Comparison of ENCODE assay signal across 9 cellular contexts in the genomic region with DNA sequence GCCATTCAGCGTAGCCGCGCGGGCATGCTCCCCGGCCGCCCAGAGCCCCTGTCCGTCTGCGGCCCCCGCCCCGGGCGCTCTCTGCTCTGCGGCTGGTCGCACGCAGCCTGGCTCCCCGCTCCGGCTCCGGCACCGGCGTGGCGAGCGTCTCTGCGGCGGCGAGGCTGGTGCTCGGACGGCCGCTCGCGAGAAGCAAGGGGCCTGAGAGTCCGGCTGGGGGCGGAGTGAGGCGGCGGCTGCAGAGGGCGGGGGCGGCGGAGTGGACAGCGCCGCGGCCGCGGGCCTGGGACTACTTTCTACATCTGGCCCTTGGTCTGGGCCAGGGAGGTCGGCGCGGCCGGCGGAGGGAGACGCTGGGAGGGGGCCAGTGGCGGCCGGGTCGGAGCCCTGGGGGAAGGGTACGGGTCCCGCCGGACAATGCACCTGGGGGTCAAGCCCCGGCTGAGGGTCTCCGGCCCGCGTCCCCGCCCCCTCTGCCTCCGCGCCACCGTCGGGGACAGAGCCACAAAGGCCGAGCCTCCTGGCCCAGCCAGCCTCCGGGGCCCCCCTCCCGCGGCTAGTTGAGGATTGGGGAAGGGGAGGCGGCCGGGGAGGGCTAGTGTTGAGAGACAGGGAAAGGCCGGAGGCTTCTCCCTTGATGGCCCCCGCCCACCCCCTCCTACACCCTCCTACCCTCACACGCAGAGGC. TPM values are rescaled to one million over a fixed set of nuclear protein-coding genes. Genes with fewer than 3 reads are reported as not detected.
DNase-seq lines count a peak whose midpoint lies in the region; ATAC-seq, FAIRE-seq and TF ChIP-seq lines count a peak whose summit lies in the region.
"Had no signal": no experiment of that assay in that cellular context is flagged by ENCODE, and none has a peak within 500 bp of the region (broad histone marks: within the 10 kb centered on the region; RNA-seq: fewer than 3 reads in every experiment).

A gene with protein sequence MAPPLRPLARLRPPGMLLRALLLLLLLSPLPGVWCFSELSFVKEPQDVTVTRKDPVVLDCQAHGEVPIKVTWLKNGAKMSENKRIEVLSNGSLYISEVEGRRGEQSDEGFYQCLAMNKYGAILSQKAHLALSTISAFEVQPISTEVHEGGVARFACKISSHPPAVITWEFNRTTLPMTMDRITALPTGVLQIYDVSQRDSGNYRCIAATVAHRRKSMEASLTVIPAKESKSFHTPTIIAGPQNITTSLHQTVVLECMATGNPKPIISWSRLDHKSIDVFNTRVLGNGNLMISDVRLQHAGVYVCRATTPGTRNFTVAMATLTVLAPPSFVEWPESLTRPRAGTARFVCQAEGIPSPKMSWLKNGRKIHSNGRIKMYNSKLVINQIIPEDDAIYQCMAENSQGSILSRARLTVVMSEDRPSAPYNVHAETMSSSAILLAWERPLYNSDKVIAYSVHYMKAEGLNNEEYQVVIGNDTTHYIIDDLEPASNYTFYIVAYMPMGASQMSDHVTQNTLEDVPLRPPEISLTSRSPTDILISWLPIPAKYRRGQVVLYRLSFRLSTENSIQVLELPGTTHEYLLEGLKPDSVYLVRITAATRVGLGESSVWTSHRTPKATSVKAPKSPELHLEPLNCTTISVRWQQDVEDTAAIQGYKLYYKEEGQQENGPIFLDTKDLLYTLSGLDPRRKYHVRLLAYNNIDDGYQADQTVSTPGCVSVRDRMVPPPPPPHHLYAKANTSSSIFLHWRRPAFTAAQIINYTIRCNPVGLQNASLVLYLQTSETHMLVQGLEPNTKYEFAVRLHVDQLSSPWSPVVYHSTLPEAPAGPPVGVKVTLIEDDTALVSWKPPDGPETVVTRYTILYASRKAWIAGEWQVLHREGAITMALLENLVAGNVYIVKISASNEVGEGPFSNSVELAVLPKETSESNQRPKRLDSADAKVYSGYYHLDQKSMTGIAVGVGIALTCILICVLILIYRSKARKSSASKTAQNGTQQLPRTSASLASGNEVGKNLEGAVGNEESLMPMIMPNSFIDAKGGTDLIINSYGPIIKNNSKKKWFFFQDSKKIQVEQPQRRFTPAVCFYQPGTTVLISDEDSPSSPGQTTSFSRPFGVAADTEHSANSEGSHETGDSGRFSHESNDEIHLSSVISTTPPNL (minus strand): TSS at position 226 of the 688 bp plus-strand sequence. CDS start 221 bp downstream, at position 5.

- H3K4me1 ChIP-seq in A673 (ENCODE audit: insufficient read depth, low read length, poor library complexity, severe bottlenecking) (peaks cover 32% of the 10 kb centered on the region), Panc1 (ENCODE audit: control insufficient read depth, insufficient read depth, low read length) (peaks cover 13% of the 10 kb centered on the region), liver (ENCODE audit: control insufficient read depth in 4 of 4, insufficient read depth in 4 of 4, low read length in 3 of 4) (peaks cover 11 to 23% (median 13%) of the 10 kb centered on the region in 4 donors), stomach smooth muscle (ENCODE audit: control insufficient read depth, insufficient read depth, low read length) (peaks cover 6% of the 10 kb centered on the region)

- no peaks in the 10 kb centered on the region for H3K9me3 ChIP-seq in A673 (ENCODE audit: low read depth, low read length, poor library complexity, severe bottlenecking)
- H3K9me3 ChIP-seq in Panc1 (ENCODE audit: control insufficient read depth, insufficient read depth, low read depth, low read length): no peaks in the 10 kb centered on the region
- no peaks in the 10 kb centered on the region for H3K9me3 ChIP-seq in liver (ENCODE audit: control insufficient read depth in 4 of 4, low read length in 3 of 4)
- no peaks in the 10 kb centered on the region for H3K9me3 ChIP-seq in stomach smooth muscle (ENCODE audit: control insufficient read depth in 2 of 2, low read length in 2 of 2)

- WGBS in liver: 2% methylated on average over 71 of the region's 71 CpGs

- no peak for DNase-seq in A673 (ENCODE audit: low spot score)
- DNase-seq in GM12891 (ENCODE audit: insufficient read length, low spot score): peak; percentile 41
- no peak for DNase-seq in Panc1 (ENCODE audit: low read depth, low spot score)
- peak; percentile 9 to 85 for DNase-seq in dermis microvascular lymphatic vessel endothelial cell (ENCODE audit: low read depth in 2 of 2)
- no peak for DNase-seq in middle frontal gyrus (ENCODE audit: extremely low spot score, low spot score)

- no peaks in the 10 kb centered on the region for H3K36me3 ChIP-seq in A673 (ENCODE audit: insufficient read depth, low read length, poor library complexity, severe bottlenecking)
- no peaks in the 10 kb centered on the region for H3K36me3 ChIP-seq in Panc1 (ENCODE audit: control insufficient read depth, insufficient read depth, low read length)
- H3K36me3 ChIP-seq in liver (ENCODE audit: control insufficient read depth in 4 of 4, insufficient read depth in 3 of 4, low read depth in 1 of 4, low read length in 3 of 4): no peaks in the 10 kb centered on the region
- no peaks in the 10 kb centered on the region for H3K36me3 ChIP-seq in stomach smooth muscle (ENCODE audit: control insufficient read depth in 2 of 2, insufficient read depth in 2 of 2, low read length in 2 of 2)

- POLR2A ChIA-PET in A673 (lab: Charles Lee; ENCODE audit: low non-redundant PET) (no interaction called here), Panc1 (lab: Charles Lee) (no interaction called here)

- TF ChIP-seq POLR2A in GM12891 (IDR thresholded peaks at IDR 0.05; ENCODE audit: low read depth, low read length): no peak

- TF ChIP-seq CTCF in A673 (conservative IDR thresholded peaks at IDR 0.05; ENCODE audit: low read depth, low read length) (no peak), Panc1 (IDR thresholded peaks at IDR 0.05) (no peak), liver (IDR thresholded peaks at IDR 0.05; ENCODE audit: low read depth, low read length, missing input control) (no peak)

- TF ChIP-seq RAD21 in liver (IDR thresholded peaks at IDR 0.05): no peak

- peak within 1 kb of the TSS; percentile 42 for H3K4me3 ChIP-seq in A673 (ENCODE audit: low read depth, low read length, poor library complexity, severe bottlenecking)
- peak within 1 kb of the TSS; percentile 64 to 89 for H3K4me3 ChIP-seq in Panc1 (ENCODE audit: low read depth in 2 of 2, low read length in 2 of 2)
- peak within 1 kb of the TSS; percentile 26 to 65 (median 62) for H3K4me3 ChIP-seq in liver (ENCODE audit: low read depth in 1 of 3, low read length in 3 of 3)
- peak within 1 kb of the TSS; percentile 90 for H3K4me3 ChIP-seq in stomach smooth muscle (ENCODE audit: low read length in 2 of 2)

- FAIRE-seq in GM12891 (lab: Jason Lieb, UNC): no peak

- intact Hi-C loops in A673 (cut with micrococcal nuclease; ENCODE audit: unreplicated experiment): loop anchor here (2.0 to 5.0 kb wide), 2 partner anchors 32 to 91 kb away; no protein-coding TSS in a partner anchor
- intact Hi-C loops in Panc1 (cut with micrococcal nuclease; ENCODE audit: unreplicated experiment): no loop called here

- ATAC-seq in Panc1 (peak; percentile 98), GM19395 (IDR thresholded peaks at IDR 0.05; ENCODE audit: unreplicated experiment) (no peak)
- ATAC-seq: HCT116 had no signal

- H3K9ac ChIP-seq in liver (ENCODE audit: low read depth in 1 of 2, low read length in 2 of 2) (peak within 1 kb of the TSS in 1 of 2 donors; percentile 7), stomach smooth muscle (ENCODE audit: low read length in 2 of 2) (peak within 1 kb of the TSS; percentile 76 to 79)

- peaks cover 82% of the 10 kb centered on the region for H3K27me3 ChIP-seq in A673 (replicated peaks; ENCODE audit: insufficient read depth, low read depth, low read length, poor library complexity)
- no peaks in the 10 kb centered on the region for H3K27me3 ChIP-seq in Panc1 (ENCODE audit: control insufficient read depth, insufficient read depth, low read length)
- peaks cover 0 to 17% (median 7%) of the 10 kb centered on the region in 4 donors for H3K27me3 ChIP-seq in liver (ENCODE audit: control insufficient read depth in 4 of 4, insufficient read depth in 4 of 4, low read length in 3 of 4)
- H3K27me3 ChIP-seq in stomach smooth muscle (ENCODE audit: control insufficient read depth in 1 of 2, insufficient read depth in 2 of 2, low read length in 2 of 2): no peaks in the 10 kb centered on the region

- CTCF ChIA-PET in A673 (lab: Charles Lee) (no interaction called here), Panc1 (lab: Charles Lee) (no interaction called here)

- H3K27ac ChIP-seq in A673 (ENCODE audit: low read depth, low read length, poor library complexity, severe bottlenecking): no peak within 1 kb of the TSS
- H3K27ac ChIP-seq in Panc1 (ENCODE audit: low read length): peak within 1 kb of the TSS; percentile 82
- H3K27ac ChIP-seq in liver (ENCODE audit: low read depth in 1 of 2, low read length in 2 of 2): peak within 1 kb of the TSS in 1 of 2 donors; percentile 12
- H3K27ac ChIP-seq in stomach smooth muscle (ENCODE audit: low read length): peak within 1 kb of the TSS; percentile 55

- in situ Hi-C loops in Panc1 (cut with HindIII; ENCODE audit: low pct_unique_long_range_greater_than_20kb, low sequenced_read_pairs): no loop called here

- BruUV-seq in A673 (replicated peaks; lab: Mats Ljungman, UMichigan): no TSS peak
- BruUV-seq in Panc1 (replicated peaks; lab: Mats Ljungman, UMichigan): no TSS peak

TF ChIP-seq in GM12891, 5 proteins besides CTCF, POLR2A, EP300 and RAD21:
- TF ChIP-seq SPI1 (IDR thresholded peaks at IDR 0.05; ENCODE audit: low read depth, low read length) (no peak), PAX5 (IDR thresholded peaks at IDR 0.05; ENCODE audit: insufficient read depth, low read length, severe bottlenecking) (no peak), TAF1 (IDR thresholded peaks at IDR 0.05; ENCODE audit: low read depth, low read length) (no peak), POU2F2 (IDR thresholded peaks at IDR 0.05; ENCODE audit: low read depth, low read length) (no peak), POLR2AphosphoS5 (IDR thresholded peaks at IDR 0.05; ENCODE audit: low read depth, low read length) (no peak)
TF ChIP-seq in GM12891: peak in this region for 0.

TF ChIP-seq in liver, 16 proteins besides CTCF, POLR2A, EP300 and RAD21 (continues in another document):
- TF ChIP-seq EGR1 (IDR thresholded peaks at IDR 0.05; ENCODE audit: low read depth in 2 of 2) (no peak), FOXA2 (IDR thresholded peaks at IDR 0.05) (no peak), FOXA1 (IDR thresholded peaks at IDR 0.05) (no peak), GABPA (IDR thresholded peaks at IDR 0.05 in 1 of 2, conservative IDR thresholded peaks at IDR 0.05 in 1 of 2) (no peak)
- TF ChIP-seq, protein P1, sequence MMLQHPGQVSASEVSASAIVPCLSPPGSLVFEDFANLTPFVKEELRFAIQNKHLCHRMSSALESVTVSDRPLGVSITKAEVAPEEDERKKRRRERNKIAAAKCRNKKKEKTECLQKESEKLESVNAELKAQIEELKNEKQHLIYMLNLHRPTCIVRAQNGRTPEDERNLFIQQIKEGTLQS (IDR thresholded peaks at IDR 0.05): no peak

RNA-seq across cellular contexts. Expression of the gene that starts here (rescaled TPM):
- total RNA-seq in A673 (2021) (0.02 TPM in 1 of 2 replicates, not detected in the other), Panc1 (2021; ENCODE audit: unreplicated experiment) (11.4 TPM), dermis microvascular lymphatic vessel endothelial cell (1.0 and 1.2 TPM in 2 replicates), liver (1 to 10 TPM in 1 of 2 donors, under 1 TPM in 1; 0.33 to 2.4 TPM)
- polyA plus RNA-seq in GM12891 (2012; ENCODE audit: low read depth, missing spikeins): 0.01 TPM
- 2.6 TPM for polyA plus RNA-seq in Panc1 (2012; ENCODE audit: insufficient read length)
- under 1 TPM; 0.05 to 0.17 TPM for polyA plus RNA-seq in liver

Comparison
In these comparisons a context has a peak if more than half of its experiments do, and no peak if none do; other contexts are left out.
1. DNase-seq: peak in GM12891 (single experiment) and dermis microvascular lymphatic vessel endothelial cell (2 of 2); none in A673 (single experiment), Panc1 (single experiment) and middle frontal gyrus (single experiment).
2. Peak in every context shown above with its lines, with median percentiles within 50 percentile points of each other: H3K4me3 ChIP-seq.